8 cellular contexts compared by ENCODE assay signal in genomic region chr20:47181056-47181862, GRCh38.
DNase-seq lines count a peak whose midpoint lies in the region; ATAC-seq and TF ChIP-seq lines count a peak whose summit lies in the region.

No MANE protein-coding gene starts in this region.

- CTCF ChIA-PET in Calu3 (lab: Charles Lee) (interaction anchor here (0.5 to 1.4 kb wide), 2 partner anchors 18 to 425 kb away, joined by 3 to 4 read pairs; no protein-coding TSS in a partner anchor), HEK293T (lab: Yijun Ruan, JAX) (no interaction called here)

- no TSS peak for BruUV-seq in Calu3 (replicated peaks; lab: Mats Ljungman, UMichigan)

- H3K4me1 Mint-ChIP-seq in Calu3 (ENCODE audit: low read depth, unreplicated experiment) = no peaks in the 10 kb centered on the region

- intact Hi-C loops in Calu3 (cut with micrococcal nuclease; ENCODE audit: unreplicated experiment) = no loop called here

- no peaks in the 10 kb centered on the region for H3K27me3 ChIP-seq in foreskin keratinocyte

- no peaks in the 10 kb centered on the region for H3K36me3 Mint-ChIP-seq in Calu3 (ENCODE audit: insufficient read depth, unreplicated experiment)

- TF ChIP-seq CTCF in Calu3 (IDR thresholded peaks at IDR 0.05; ENCODE audit: unreplicated experiment) = no peak
- TF ChIP-seq CTCF in foreskin keratinocyte (conservative IDR thresholded peaks at IDR 0.05) = no peak

- no peak overlapping the region for H3K27ac Mint-ChIP-seq in Calu3 (ENCODE audit: unreplicated experiment)

- no peaks in the 10 kb centered on the region for H3K9me3 Mint-ChIP-seq in Calu3 (ENCODE audit: low read depth, unreplicated experiment)

- H3K27me3 Mint-ChIP-seq in Calu3 (ENCODE audit: unreplicated experiment) = peaks cover 10% of the 10 kb centered on the region

- H3K4me3 Mint-ChIP-seq in Calu3 (ENCODE audit: low read depth, unreplicated experiment) = no peak overlapping the region

- ATAC-seq in foreskin keratinocyte (peak; percentile 87), GM21360 (IDR thresholded peaks at IDR 0.05; ENCODE audit: unreplicated experiment) (no peak), HG03280 (IDR thresholded peaks at IDR 0.05; ENCODE audit: unreplicated experiment) (no peak), GM21447 (IDR thresholded peaks at IDR 0.05; ENCODE audit: unreplicated experiment) (no peak)

- no peak overlapping the region for H3K27ac ChIP-seq in foreskin keratinocyte

- DNase-seq in Calu3 (peak; percentile 69), HEK293T (ENCODE audit: extremely low spot score) (peak; percentile 68), SIG-M5 treated with dmso at 0.1 percent for 504 hours (lab: John Stamatoyannopoulos, UW; ENCODE audit: unreplicated experiment) (peak; percentile 100), foreskin keratinocyte (peak; percentile 59 to 71), hippocampal formation (lab: John Stamatoyannopoulos, UW) (no peak)

- POLR2A ChIA-PET in HEK293T (lab: Yijun Ruan, JAX) = no interaction called here

- no peaks in the 10 kb centered on the region for H3K4me1 ChIP-seq in foreskin keratinocyte

TF ChIP-seq in HEK293T, 16 proteins besides CTCF, POLR2A, EP300 and RAD21:
- TF ChIP-seq ELF4 (IDR thresholded peaks at IDR 0.05) (peak; percentile 69), NFRKB (IDR thresholded peaks at IDR 0.05) (no peak), TARDBP (IDR thresholded peaks at IDR 0.05) (no peak), PKNOX1 (IDR thresholded peaks at IDR 0.05) (peak; percentile 94)

Comparison
In these comparisons a context has a peak if more than half of its experiments do, and no peak if none do; other contexts are left out.
1. DNase-seq: peak in Calu3 (single experiment), HEK293T (single experiment), SIG-M5 treated with dmso at 0.1 percent for 504 hours (single experiment) and foreskin keratinocyte (2 of 2); none in hippocampal formation (0 of 2).